Comparison of ENCODE assay signal across 1 cellular context in the genomic region with DNA sequence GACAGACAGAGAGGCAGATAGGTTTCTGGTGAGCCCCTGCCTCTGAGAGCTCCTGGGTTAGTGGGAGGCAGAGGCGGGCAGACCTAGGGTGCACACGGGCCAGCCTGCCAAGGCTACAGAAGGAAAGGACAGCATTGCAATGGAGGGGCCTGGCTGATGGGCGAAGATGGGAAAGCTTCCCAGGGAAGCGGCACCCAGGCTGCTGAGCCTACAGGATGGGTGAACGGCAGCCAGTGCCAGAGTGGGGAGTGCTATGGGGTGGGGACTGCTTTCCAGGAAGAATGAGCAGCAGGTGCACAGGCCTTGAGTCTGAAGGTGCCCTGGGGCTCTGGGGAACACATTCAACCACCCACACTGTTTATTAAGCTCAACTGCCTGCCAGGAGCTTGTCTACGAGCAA.
TF ChIP-seq lines count a peak whose summit lies in the region.

No MANE protein-coding gene starts in this region.

TF ChIP-seq in H1, 55 proteins besides CTCF, POLR2A, EP300 and RAD21:
- TF ChIP-seq SP1 (IDR thresholded peaks at IDR 0.05; ENCODE audit: low read depth, low read length) (no peak), CEBPB (IDR thresholded peaks at IDR 0.05; ENCODE audit: low read depth, low read length) (no peak), BCL11A (IDR thresholded peaks at IDR 0.05; ENCODE audit: low read depth in 2 of 2, low read length in 2 of 2) (no peak), BRCA1 (IDR thresholded peaks at IDR 0.05; ENCODE audit: low read depth, low read length) (no peak), GTF2F1 (IDR thresholded peaks at IDR 0.05; ENCODE audit: borderline replicate concordance, low read depth, low read length) (no peak), SUZ12 (IDR thresholded peaks at IDR 0.05; ENCODE audit: low read length) (no peak), RBBP5 (IDR thresholded peaks at IDR 0.05; ENCODE audit: borderline replicate concordance, low read depth, low read length) (no peak)
- TF ChIP-seq, protein P1, sequence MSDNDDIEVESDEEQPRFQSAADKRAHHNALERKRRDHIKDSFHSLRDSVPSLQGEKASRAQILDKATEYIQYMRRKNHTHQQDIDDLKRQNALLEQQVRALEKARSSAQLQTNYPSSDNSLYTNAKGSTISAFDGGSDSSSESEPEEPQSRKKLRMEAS (IDR thresholded peaks at IDR 0.05): no peak
